In genomic region chr18:48929951-48930713, GRCh38 we compare ENCODE assay signal across 1 cellular context.
A peak's percentile ranks its signal among the peaks of the same experiment; 100 is the strongest.
TF ChIP-seq lines count a peak whose summit lies in the region.

No MANE protein-coding gene starts in this region.

TF ChIP-seq in HepG2, 621 proteins besides CTCF, POLR2A, EP300 and RAD21 (continued from another document and continues in another):
- TF ChIP-seq GRHL1 (CRISPR knock-in tag; conservative IDR thresholded peaks at IDR 0.05) (no peak), GLI4 (CRISPR knock-in tag; IDR thresholded peaks at IDR 0.05; ENCODE audit: borderline replicate concordance) (no peak), GATAD1 (CRISPR knock-in tag; IDR thresholded peaks at IDR 0.05) (no peak), ZNF740 (CRISPR knock-in tag; IDR thresholded peaks at IDR 0.05) (no peak; the same call in 1 of the 2 replicates), TFAP4 (IDR thresholded peaks at IDR 0.05; ENCODE audit: borderline replicate concordance, low read depth) (peak; percentile 86; the same call in 1 of the 2 replicates), PAWR (CRISPR knock-in tag; IDR thresholded peaks at IDR 0.05; ENCODE audit: borderline replicate concordance) (no peak), ZSCAN12 (CRISPR knock-in tag; IDR thresholded peaks at IDR 0.05) (no peak), ZFP41 (CRISPR knock-in tag; IDR thresholded peaks at IDR 0.05; ENCODE audit: borderline replicate concordance) (no peak), SMARCC2 (IDR thresholded peaks at IDR 0.05) (no peak), SRF (IDR thresholded peaks at IDR 0.05; ENCODE audit: low read depth, low read length) (no peak), ZBTB14 (CRISPR knock-in tag; IDR thresholded peaks at IDR 0.05) (no peak), NR2F6 (IDR thresholded peaks at IDR 0.05) (peak; percentile 95), NR2F6 (CRISPR knock-in tag; IDR thresholded peaks at IDR 0.05) (peak; percentile 91), MTF2 (CRISPR knock-in tag; IDR thresholded peaks at IDR 0.05; ENCODE audit: borderline replicate concordance) (no peak), CAMTA2 (CRISPR knock-in tag; IDR thresholded peaks at IDR 0.05; ENCODE audit: borderline replicate concordance) (no peak), ZBTB26 (CRISPR knock-in tag; IDR thresholded peaks at IDR 0.05; ENCODE audit: borderline replicate concordance) (no peak), FLYWCH1 (CRISPR knock-in tag; IDR thresholded peaks at IDR 0.05) (no peak), ZNF407 (CRISPR knock-in tag; IDR thresholded peaks at IDR 0.05; ENCODE audit: not compliant biosample characterization) (no peak), E2F1 (CRISPR knock-in tag; IDR thresholded peaks at IDR 0.05) (no peak), ZNF512 (CRISPR knock-in tag; IDR thresholded peaks at IDR 0.05) (no peak), ZNF7 (CRISPR knock-in tag; IDR thresholded peaks at IDR 0.05) (no peak), ZNF746 (CRISPR knock-in tag; IDR thresholded peaks at IDR 0.05) (peak; percentile 89), PITX1 (CRISPR knock-in tag; IDR thresholded peaks at IDR 0.05) (peak; percentile 88), ZNF570 (CRISPR knock-in tag; IDR thresholded peaks at IDR 0.05; ENCODE audit: borderline replicate concordance) (no peak), ZNF383 (CRISPR knock-in tag; IDR thresholded peaks at IDR 0.05; ENCODE audit: borderline replicate concordance) (no peak), NCOR1 (IDR thresholded peaks at IDR 0.05; ENCODE audit: borderline replicate concordance, low read length) (peak; percentile 95), TRAFD1 (CRISPR knock-in tag; IDR thresholded peaks at IDR 0.05; ENCODE audit: borderline replicate concordance) (no peak), ZNF891 (CRISPR knock-in tag; IDR thresholded peaks at IDR 0.05) (peak; percentile 50; the same call in 1 of the 2 replicates), ZBTB34 (CRISPR knock-in tag; IDR thresholded peaks at IDR 0.05) (no peak), TAF1 (CRISPR knock-in tag; IDR thresholded peaks at IDR 0.05) (peak; percentile 37; the same call in 1 of the 2 replicates), ARID3A (IDR thresholded peaks at IDR 0.05; ENCODE audit: low read depth, low read length) (peak; percentile 75), FOXM1 (CRISPR knock-in tag; IDR thresholded peaks at IDR 0.05) (no peak), NFE2L1 (CRISPR knock-in tag; IDR thresholded peaks at IDR 0.05; ENCODE audit: borderline replicate concordance) (no peak), HDAC2 (CRISPR knock-in tag; IDR thresholded peaks at IDR 0.05) (no peak; the same call in 1 of the 2 replicates), KDM5A (IDR thresholded peaks at IDR 0.05; ENCODE audit: borderline replicate concordance, low read length) (no peak), FOXK1 (CRISPR knock-in tag; IDR thresholded peaks at IDR 0.05; ENCODE audit: borderline replicate concordance, low read depth) (peak; percentile 41; the same call in 1 of the 2 replicates), ZNF660 (CRISPR knock-in tag; IDR thresholded peaks at IDR 0.05; ENCODE audit: borderline replicate concordance, low read depth) (no peak), ZNF703 (CRISPR knock-in tag; IDR thresholded peaks at IDR 0.05; ENCODE audit: borderline replicate concordance) (no peak), ONECUT2 (CRISPR knock-in tag; IDR thresholded peaks at IDR 0.05) (no peak)
